In the genomic region with DNA sequence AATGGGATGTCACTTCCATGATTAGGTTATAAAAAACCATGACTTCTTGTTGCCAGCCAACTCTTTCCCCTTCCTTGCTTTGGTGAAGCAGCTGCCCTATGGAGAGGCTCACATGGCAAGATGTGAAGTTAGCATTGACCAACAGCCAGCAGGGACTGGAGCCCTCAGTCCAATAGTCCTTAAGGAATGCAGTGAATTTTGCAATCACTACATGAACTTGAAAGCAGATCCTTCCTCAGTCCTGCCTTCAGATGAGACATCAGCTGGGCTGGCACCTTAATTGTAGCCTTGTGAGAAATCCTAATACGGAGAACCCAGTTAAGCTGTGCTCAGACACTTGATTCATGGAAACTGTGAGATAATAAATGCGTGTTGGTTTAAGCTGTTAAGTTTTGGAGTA, we compare ENCODE assay signal across 1 cellular context.
TF ChIP-seq lines count a peak whose summit lies in the region.

No MANE protein-coding gene starts in this region.

TF ChIP-seq in A549, 52 proteins besides CTCF, POLR2A, EP300 and RAD21 (continued from another document):
- TF ChIP-seq FOSL2 (IDR thresholded peaks at IDR 0.05) (no peak), FOSL2 (CRISPR knock-in tag; IDR thresholded peaks at IDR 0.05) (no peak), ESRRA (IDR thresholded peaks at IDR 0.05; ENCODE audit: borderline replicate concordance, low read length) (no peak), GATA3 (IDR thresholded peaks at IDR 0.05; ENCODE audit: borderline replicate concordance) (no peak), ZSCAN20 (CRISPR knock-in tag; IDR thresholded peaks at IDR 0.05) (no peak), JUN (IDR thresholded peaks at IDR 0.05) (no peak), HOXB13 (CRISPR knock-in tag; IDR thresholded peaks at IDR 0.05; ENCODE audit: low read depth) (no peak), HDAC2 (IDR thresholded peaks at IDR 0.05) (no peak), SMC3 (IDR thresholded peaks at IDR 0.05) (no peak), BHLHE40 (IDR thresholded peaks at IDR 0.05; ENCODE audit: low read depth, low read length) (no peak), SREBF2 (IDR thresholded peaks at IDR 0.05) (no peak), CHD2 (IDR thresholded peaks at IDR 0.05; ENCODE audit: low read length, partially characterized antibody) (no peak), ZNF302 (CRISPR knock-in tag; IDR thresholded peaks at IDR 0.05) (no peak), MYC (IDR thresholded peaks at IDR 0.05; ENCODE audit: borderline replicate concordance, low read length) (no peak)
- TF ChIP-seq, protein P1, sequence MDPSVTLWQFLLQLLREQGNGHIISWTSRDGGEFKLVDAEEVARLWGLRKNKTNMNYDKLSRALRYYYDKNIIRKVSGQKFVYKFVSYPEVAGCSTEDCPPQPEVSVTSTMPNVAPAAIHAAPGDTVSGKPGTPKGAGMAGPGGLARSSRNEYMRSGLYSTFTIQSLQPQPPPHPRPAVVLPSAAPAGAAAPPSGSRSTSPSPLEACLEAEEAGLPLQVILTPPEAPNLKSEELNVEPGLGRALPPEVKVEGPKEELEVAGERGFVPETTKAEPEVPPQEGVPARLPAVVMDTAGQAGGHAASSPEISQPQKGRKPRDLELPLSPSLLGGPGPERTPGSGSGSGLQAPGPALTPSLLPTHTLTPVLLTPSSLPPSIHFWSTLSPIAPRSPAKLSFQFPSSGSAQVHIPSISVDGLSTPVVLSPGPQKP (IDR thresholded peaks at IDR 0.05; ENCODE audit: low read depth, low read length), result no peak
- TF ChIP-seq, protein P2, sequence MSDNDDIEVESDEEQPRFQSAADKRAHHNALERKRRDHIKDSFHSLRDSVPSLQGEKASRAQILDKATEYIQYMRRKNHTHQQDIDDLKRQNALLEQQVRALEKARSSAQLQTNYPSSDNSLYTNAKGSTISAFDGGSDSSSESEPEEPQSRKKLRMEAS (IDR thresholded peaks at IDR 0.05), result no peak
